18 cellular contexts compared by ENCODE assay signal in the genomic region with DNA sequence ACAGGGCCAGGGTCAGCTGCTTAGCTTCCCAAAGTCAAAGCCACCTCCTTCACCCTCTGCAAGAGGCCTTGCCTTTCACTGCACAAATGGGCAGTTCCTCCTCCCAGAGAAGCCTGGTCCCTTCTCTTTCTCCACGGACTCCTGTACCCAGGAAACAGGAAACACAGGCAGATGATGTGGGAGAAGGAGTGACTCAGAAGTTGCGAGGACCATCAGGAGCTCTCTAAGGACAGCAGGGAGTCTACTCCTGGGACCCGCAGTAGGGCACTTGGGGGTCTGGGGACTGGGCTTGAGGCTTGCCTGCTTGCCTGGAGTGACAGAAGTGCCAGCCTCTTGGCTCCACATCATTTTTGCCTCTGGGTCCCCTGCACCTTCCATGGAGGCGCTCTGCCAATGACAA. TPM values are rescaled to one million over a fixed set of nuclear protein-coding genes. Genes with fewer than 3 reads are reported as not detected.
DNase-seq lines count a peak whose midpoint lies in the region; ATAC-seq, FAIRE-seq and TF ChIP-seq lines count a peak whose summit lies in the region.
"Had no signal": no experiment of that assay in that cellular context is flagged by ENCODE, and none has a peak within 500 bp of the region (broad histone marks: within the 10 kb centered on the region; RNA-seq: fewer than 3 reads in every experiment).

No MANE protein-coding gene starts in this region.

- H3K9me3 ChIP-seq in AG04450 (ENCODE audit: control insufficient read depth, insufficient read depth, low read length) = no peaks in the 10 kb centered on the region
- H3K9me3 ChIP-seq: adrenal gland, tibial artery had no signal

- DNase-seq in AG04450 (ENCODE audit: low read depth, low spot score) = no peak
- DNase-seq in HPDE6-E6E7 (ENCODE audit: extremely low spot score) = peak; percentile 23
- DNase-seq in bronchial epithelial cell (ENCODE audit: low read depth) = peak; percentile 37
- DNase-seq in myocyte (ENCODE audit: low read depth) = peak; percentile 26
- no peak for DNase-seq in DMS79 treated with DMSO at 0.1 percent for 48 hours (lab: John Stamatoyannopoulos, UW)
- DNase-seq: activated CD4-positive, alpha-beta T cell treated with anti-CD3 and anti-CD28 coated beads, Interleukin-2, amount 50 U/mL, for 4 hours; DND-41; NCI-H187 treated with DMSO at 0.1 percent for 48 hours; NCI-H69; nucleus accumbens; tibial artery had no signal

- H3K27ac ChIP-seq in AG04450 (ENCODE audit: low read depth, low read length) = peak overlapping the region; percentile 11
- H3K27ac ChIP-seq: adrenal gland, dorsolateral prefrontal cortex, KMS-11, tibial artery had no signal

- H3K4me3 ChIP-seq in AG04450 (ENCODE audit: low read depth, low read length) = no peak overlapping the region
- H3K4me3 ChIP-seq in bronchial epithelial cell (ENCODE audit: low read depth, low read length) = no peak overlapping the region
- H3K4me3 ChIP-seq: adrenal gland, dorsolateral prefrontal cortex, GM12878, tibial artery had no signal

- H3K27me3 ChIP-seq in AG04450 (ENCODE audit: control insufficient read depth, insufficient read depth, low read length) (no peaks in the 10 kb centered on the region), bronchial epithelial cell (ENCODE audit: control insufficient read depth, insufficient read depth, low read length) (no peaks in the 10 kb centered on the region)
- H3K27me3 ChIP-seq: adrenal gland, dorsolateral prefrontal cortex, tibial artery had no signal

- no peak for FAIRE-seq in bronchial epithelial cell (lab: Jason Lieb, UNC)
- FAIRE-seq: GM12878 had no signal

- H3K36me3 ChIP-seq in bronchial epithelial cell (ENCODE audit: control insufficient read depth, insufficient read depth, low read length) = no peaks in the 10 kb centered on the region
- H3K36me3 ChIP-seq: adrenal gland, tibial artery had no signal

- CTCF ChIA-PET in AG04450 (lab: Charles Lee) = interaction anchor here (2.8 to 3.5 kb wide), 3 partner anchors 22 to 192 kb away, joined by 9 to 13 read pairs (median 13); no protein-coding TSS in a partner anchor

- TF ChIP-seq CTCF in AG04450 (IDR thresholded peaks at IDR 0.05; ENCODE audit: low read depth, low read length) = no peak
- no peak for TF ChIP-seq CTCF in bronchial epithelial cell (IDR thresholded peaks at IDR 0.05; ENCODE audit: insufficient read depth, low read length, severe bottlenecking)

- ATAC-seq in GM21737 (IDR thresholded peaks at IDR 0.05; ENCODE audit: unreplicated experiment) (no peak), GM18870 (IDR thresholded peaks at IDR 0.05; ENCODE audit: unreplicated experiment) (no peak), HG03097 (IDR thresholded peaks at IDR 0.05; ENCODE audit: low FRiP score, unreplicated experiment) (no peak)
- ATAC-seq: GM12878 had no signal

- POLR2A ChIA-PET in AG04450 (lab: Yijun Ruan, JAX) = interaction anchor here (0.6 to 1.4 kb wide), 3 partner anchors 27 to 113 kb away, joined by 3 to 5 read pairs (median 3); no protein-coding TSS in a partner anchor

RNA-seq across cellular contexts. Expression of gene KSR1, which starts 47.4 kb away (rescaled TPM):
- 28.2 and 34.9 TPM in 2 replicates for polyA plus RNA-seq in AG04450 (2011; rRNA removed)
- polyA minus RNA-seq in AG04450 (2011; rRNA and poly(A)+ RNA removed) = 56.0 and 69.7 TPM in 2 replicates
- 0.53 and 7.4 TPM in 2 replicates for total RNA-seq in bronchial epithelial cell
- total RNA-seq in myocyte = 11.7 and 13.9 TPM in 2 replicates
- 26.8 TPM for polyA plus RNA-seq in myocyte (2012)

Comparison
In these comparisons a context has a peak if more than half of its experiments do, and no peak if none do; other contexts are left out.
1. DNase-seq: peak in HPDE6-E6E7 (single experiment), bronchial epithelial cell (single experiment) and myocyte (single experiment); none in AG04450 (single experiment) and DMS79 treated with DMSO at 0.1 percent for 48 hours (single experiment).